21 cellular contexts compared by ENCODE assay signal in genomic region chr2:16777123-16777872, GRCh38.
DNase-seq lines count a peak whose midpoint lies in the region; FAIRE-seq and TF ChIP-seq lines count a peak whose summit lies in the region.
"Had no signal": no experiment of that assay in that cellular context is flagged by ENCODE, and none has a peak within 500 bp of the region (broad histone marks: within the 10 kb centered on the region; RNA-seq: fewer than 3 reads in every experiment).

No MANE protein-coding gene starts in this region.

- H3K27ac Mint-ChIP-seq in progenitor cell of endocrine pancreas: no peak overlapping the region
- H3K27ac Mint-ChIP-seq: CD14-positive monocyte; CD8-positive, alpha-beta memory T cell; HFFc6 had no signal

- no peaks in the 10 kb centered on the region for H3K36me3 Mint-ChIP-seq in progenitor cell of endocrine pancreas (ENCODE audit: insufficient read depth)
- H3K36me3 Mint-ChIP-seq: CD14-positive monocyte; CD8-positive, alpha-beta memory T cell had no signal

- FAIRE-seq in urothelium cell line (lab: Jason Lieb, UNC): peak; percentile 55

- peaks cover 3% of the 10 kb centered on the region for H3K9me3 Mint-ChIP-seq in progenitor cell of endocrine pancreas (ENCODE audit: low read depth)

- H3K27me3 Mint-ChIP-seq in progenitor cell of endocrine pancreas: peaks cover 4% of the 10 kb centered on the region

- H3K4me1 Mint-ChIP-seq in progenitor cell of endocrine pancreas (ENCODE audit: low read depth): peaks cover 5% of the 10 kb centered on the region
- H3K4me1 Mint-ChIP-seq: CD8-positive, alpha-beta memory T cell had no signal

- no peak overlapping the region for H3K4me3 Mint-ChIP-seq in progenitor cell of endocrine pancreas (ENCODE audit: low read depth)
- H3K4me3 Mint-ChIP-seq: CD8-positive, alpha-beta memory T cell; HFFc6 had no signal

- TF ChIP-seq CTCF in progenitor cell of endocrine pancreas (IDR thresholded peaks at IDR 0.05; ENCODE audit: unreplicated experiment): no peak

- DNase-seq in NCI-H345 (lab: John Stamatoyannopoulos, UW) (peak; percentile 22), NCI-H345 treated with DMSO at 0.1 percent for 48 hours (lab: John Stamatoyannopoulos, UW; ENCODE audit: unreplicated experiment) (no peak), NCI-H146 treated with DMSO at 0.1 percent for 48 hours (lab: John Stamatoyannopoulos, UW; ENCODE audit: unreplicated experiment) (peak; percentile 44), astrocyte of the hippocampus (ENCODE audit: low read depth, low spot score) (peak; percentile 40), urothelium cell line (ENCODE audit: low spot score) (no peak), progenitor cell of endocrine pancreas (ENCODE audit: low spot score, unreplicated experiment) (no peak)
- DNase-seq in activated effector memory CD4-positive, alpha-beta T cell treated with anti-CD3 and anti-CD28 coated beads, Interleukin-2, amount 50 U/mL, for 16 hours: no peak
- DNase-seq: ACHN; BE2C; Calu3; CD8-positive, alpha-beta memory T cell; DMS153; DND-41; H7; HFFc6; MM.1S; NCI-H1694 treated with DMSO at 0.1 percent for 48 hours; NCI-H446; NCI-H526; PC-9 had no signal

Comparison
In these comparisons a context has a peak if more than half of its experiments do, and no peak if none do; other contexts are left out.
1. DNase-seq: peak in NCI-H345 (single experiment), NCI-H146 treated with DMSO at 0.1 percent for 48 hours (single experiment) and astrocyte of the hippocampus (single experiment); none in NCI-H345 treated with DMSO at 0.1 percent for 48 hours (single experiment), urothelium cell line (single experiment), activated effector memory CD4-positive, alpha-beta T cell treated with anti-CD3 and anti-CD28 coated beads, Interleukin-2, amount 50 U/mL, for 16 hours (single experiment) and progenitor cell of endocrine pancreas (single experiment).